In the genomic region with DNA sequence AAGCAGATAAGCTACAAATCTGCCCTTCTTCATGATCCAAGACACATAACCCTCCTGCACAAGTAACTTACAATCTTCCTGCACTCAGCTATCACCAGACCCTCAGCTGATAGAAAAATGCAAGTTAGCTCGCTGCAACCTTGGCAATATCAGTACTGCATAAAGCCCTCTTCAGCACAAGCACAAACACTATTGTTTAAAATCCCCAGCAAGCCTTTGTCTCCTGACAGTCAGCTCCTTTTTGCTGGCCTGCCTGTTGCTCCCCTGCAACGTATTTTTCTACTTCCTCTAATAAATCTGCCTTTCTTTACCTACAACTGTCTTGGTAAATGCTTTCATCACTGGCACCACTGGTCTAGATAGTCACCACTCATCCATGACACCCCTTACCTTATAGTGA, we compare ENCODE assay signal across 18 cellular contexts. TPM values are rescaled to one million over a fixed set of nuclear protein-coding genes. Genes with fewer than 3 reads are reported as not detected.
DNase-seq lines count a peak whose midpoint lies in the region; ATAC-seq and TF ChIP-seq lines count a peak whose summit lies in the region.
"Had no signal": no experiment of that assay in that cellular context is flagged by ENCODE, and none has a peak within 500 bp of the region (broad histone marks: within the 10 kb centered on the region; RNA-seq: fewer than 3 reads in every experiment).

No MANE protein-coding gene starts in this region.

- H3K9me3 Mint-ChIP-seq in mesothelial cell of epicardium, result peaks cover 11% of the 10 kb centered on the region
- peaks cover 0 to 9% (median 5%) of the 10 kb centered on the region in 5 donors for H3K9me3 Mint-ChIP-seq in CD8-positive, alpha-beta memory T cell

- H3K4me3 Mint-ChIP-seq in mesothelial cell of epicardium, result no peak overlapping the region
- no peak overlapping the region for H3K4me3 Mint-ChIP-seq in CD8-positive, alpha-beta memory T cell
- H3K4me3 Mint-ChIP-seq: CD14-positive monocyte; CD4-positive, alpha-beta memory T cell; H9 had no signal

- H3K79me2 ChIP-seq in smooth muscle cell (ENCODE audit: low read depth), result no peaks in the 10 kb centered on the region

- no peaks in the 10 kb centered on the region for H3K27me3 Mint-ChIP-seq in mesothelial cell of epicardium (ENCODE audit: low read depth)
- peaks cover 15 to 27% of the 10 kb centered on the region in 2 donors for H3K27me3 Mint-ChIP-seq in CD8-positive, alpha-beta memory T cell

- H3K9me3 ChIP-seq in cardiac muscle cell (ENCODE audit: low read depth), result no peaks in the 10 kb centered on the region
- no peaks in the 10 kb centered on the region for H3K9me3 ChIP-seq in smooth muscle cell (replicated peaks; ENCODE audit: low read depth)
- H3K9me3 ChIP-seq in CD8-positive, alpha-beta memory T cell (ENCODE audit: low read length), result no peaks in the 10 kb centered on the region

- CTCF ChIA-PET in CD8-positive, alpha-beta memory T cell (lab: Charles Lee), result no interaction called here

- H3K27ac Mint-ChIP-seq in mesothelial cell of epicardium, result peak overlapping the region; percentile 34
- no peak overlapping the region for H3K27ac Mint-ChIP-seq in CD8-positive, alpha-beta memory T cell
- H3K27ac Mint-ChIP-seq: CD14-positive monocyte; CD4-positive, alpha-beta memory T cell; H9 had no signal

- H3K27me3 ChIP-seq in cardiac muscle cell, result no peaks in the 10 kb centered on the region
- no peaks in the 10 kb centered on the region for H3K27me3 ChIP-seq in smooth muscle cell (ENCODE audit: low read depth)
- H3K27me3 ChIP-seq in CD8-positive, alpha-beta memory T cell (ENCODE audit: insufficient read depth, low read length, poor library complexity, severe bottlenecking), result peaks cover 4% of the 10 kb centered on the region
- H3K27me3 ChIP-seq: BLaER1 had no signal

- H3K36me3 ChIP-seq in cardiac muscle cell (no peaks in the 10 kb centered on the region), smooth muscle cell (ENCODE audit: low read depth) (no peaks in the 10 kb centered on the region)
- H3K36me3 ChIP-seq in CD8-positive, alpha-beta memory T cell (ENCODE audit: insufficient read depth, low read length), result no peaks in the 10 kb centered on the region
- H3K36me3 ChIP-seq: BLaER1 had no signal

- ATAC-seq in Right ventricle myocardium superior (ENCODE audit: poor library complexity), result no peak
- ATAC-seq: A549, HepG2 had no signal

- H3K36me3 Mint-ChIP-seq in mesothelial cell of epicardium, result peaks cover 2% of the 10 kb centered on the region
- no peaks in the 10 kb centered on the region for H3K36me3 Mint-ChIP-seq in CD8-positive, alpha-beta memory T cell
- H3K36me3 Mint-ChIP-seq: CD14-positive monocyte had no signal

- H3K4me1 ChIP-seq in cardiac muscle cell (ENCODE audit: low read depth) (peaks cover 23% of the 10 kb centered on the region), smooth muscle cell (ENCODE audit: low read depth) (peaks cover 7% of the 10 kb centered on the region)
- H3K4me1 ChIP-seq in CD8-positive, alpha-beta memory T cell (ENCODE audit: insufficient read depth, low read length), result no peaks in the 10 kb centered on the region

- H3K4me2 ChIP-seq in smooth muscle cell, result peak overlapping the region; percentile 12
- H3K4me2 ChIP-seq: A549, BLaER1 had no signal

- WGBS in smooth muscle cell (ENCODE audit: low lambda C conversion rate), result 29% methylated on average over 2 of the region's 2 CpGs

- H3K27ac ChIP-seq in cardiac muscle cell (peak overlapping the region; percentile 65), smooth muscle cell (ENCODE audit: low read depth) (no peak overlapping the region)
- no peak overlapping the region for H3K27ac ChIP-seq in CD8-positive, alpha-beta memory T cell (ENCODE audit: low read depth, low read length)
- H3K27ac ChIP-seq: 22Rv1, A549, BLaER1 had no signal

- DNase-seq in cardiac muscle cell (ENCODE audit: low read depth in 1 of 2, low spot score in 1 of 2) (no peak), Right ventricle myocardium superior (no peak), mesothelial cell of epicardium (ENCODE audit: low spot score in 2 of 2, unreplicated experiment in 2 of 2) (no peak), smooth muscle cell (lab: John Stamatoyannopoulos, UW; ENCODE audit: unreplicated experiment) (no peak), HuH-7 (ENCODE audit: low spot score) (no peak)
- no peak for DNase-seq in CD8-positive, alpha-beta memory T cell
- DNase-seq in stimulated activated CD4-positive, alpha-beta T cell treated with anti-CD3 and anti-CD28 coated beads, Interleukin-2, amount 100 ng/mL, for 24 hours, result no peak
- DNase-seq: AML-193; Calu3; CD4-positive, alpha-beta memory T cell; DMS79 treated with DMSO at 0.1 percent for 48 hours; GF-D8; H9 had no signal

- H3K9ac ChIP-seq in smooth muscle cell (ENCODE audit: low read depth), result no peak overlapping the region
- H3K9ac ChIP-seq: BLaER1 had no signal

- TF ChIP-seq CTCF in cardiac muscle cell (IDR thresholded peaks at IDR 0.05; ENCODE audit: low read depth, low read length) (no peak), mesothelial cell of epicardium (IDR thresholded peaks at IDR 0.05; ENCODE audit: unreplicated experiment) (no peak), smooth muscle cell (IDR thresholded peaks at IDR 0.05; ENCODE audit: borderline replicate concordance, insufficient read depth, poor library complexity, severe bottlenecking) (no peak)

- peaks cover 13% of the 10 kb centered on the region for H3F3A ChIP-seq in smooth muscle cell (ENCODE audit: low read depth)

- intact Hi-C loops in Right ventricle myocardium superior (cut with DNase I), result no loop called here

- no peak overlapping the region for H2AFZ ChIP-seq in smooth muscle cell (ENCODE audit: low read depth)

- POLR2A ChIA-PET in CD8-positive, alpha-beta memory T cell (lab: Charles Lee), result no interaction called here

- no peaks in the 10 kb centered on the region for H4K20me1 ChIP-seq in smooth muscle cell (ENCODE audit: low read depth)
- H4K20me1 ChIP-seq: BLaER1 had no signal

- peaks cover 36% of the 10 kb centered on the region for H3K4me1 Mint-ChIP-seq in mesothelial cell of epicardium
- H3K4me1 Mint-ChIP-seq in CD8-positive, alpha-beta memory T cell, result no peaks in the 10 kb centered on the region
- H3K4me1 Mint-ChIP-seq: CD14-positive monocyte; CD4-positive, alpha-beta memory T cell had no signal

- no peak overlapping the region for H3K4me3 ChIP-seq in cardiac muscle cell
- H3K4me3 ChIP-seq in smooth muscle cell, result no peak overlapping the region
- no peak overlapping the region for H3K4me3 ChIP-seq in CD8-positive, alpha-beta memory T cell (ENCODE audit: low read length)
- H3K4me3 ChIP-seq: A549, BLaER1 had no signal

RNA-seq across cellular contexts. Expression of a gene that starts 59.8 kb away (rescaled TPM):
- 651 and 1,010 TPM in 2 replicates for total RNA-seq in cardiac muscle cell
- 715 and 1,076 TPM in 2 replicates for polyA plus RNA-seq in cardiac muscle cell
- total RNA-seq in Right ventricle myocardium superior, result 13.2 TPM
- 209 to 219 TPM (median 217 TPM) in 3 replicates for total RNA-seq in mesothelial cell of epicardium
- 621 and 648 TPM in 2 replicates for total RNA-seq in smooth muscle cell
- 878 and 879 TPM in 2 replicates for polyA plus RNA-seq in smooth muscle cell
- total RNA-seq in CD8-positive, alpha-beta memory T cell, result 1 to 10 TPM; 1.4 to 1.7 TPM
- polyA plus RNA-seq in CD8-positive, alpha-beta memory T cell, result 0.56 TPM

Comparison
In these comparisons a context has a peak if more than half of its experiments do, and no peak if none do; other contexts are left out.
1. RNA of a gene that starts 59.8 kb away (total RNA-seq): 651 to 1,010 TPM in cardiac muscle cell, 621 to 648 TPM in smooth muscle cell and 209 to 219 TPM in mesothelial cell of epicardium; 13.2 TPM in Right ventricle myocardium superior (single experiment) and 1.4 to 1.7 TPM in CD8-positive, alpha-beta memory T cell; every median in the first group is over 10 times any median in the second.